Comparison of ENCODE assay signal across 29 cellular contexts in genomic region chr13:27774169-27774568, GRCh38.
DNase-seq lines count a peak whose midpoint lies in the region; ATAC-seq, FAIRE-seq and TF ChIP-seq lines count a peak whose summit lies in the region.
"Had no signal": no experiment of that assay in that cellular context is flagged by ENCODE, and none has a peak within 500 bp of the region (broad histone marks: within the 10 kb centered on the region; RNA-seq: fewer than 3 reads in every experiment).

No MANE protein-coding gene starts in this region.

- no peaks in the 10 kb centered on the region for H3K36me3 ChIP-seq in BLaER1 treated with 17β-estradiol and CSF1 and Interleukin-3, amounts not matched to agents 10 nM and 100 nM
- H3K36me3 ChIP-seq: heart left ventricle, pancreas, SJSA1 had no signal

- FAIRE-seq in HTR-8/SVneo (lab: Jason Lieb, UNC) (no peak), H54 (lab: Jason Lieb, UNC) (no peak)
- FAIRE-seq: astrocyte, pancreas had no signal

- TF ChIP-seq POLR2A in GM19193 (IDR thresholded peaks at IDR 0.05; ENCODE audit: extremely low read depth, insufficient read depth, insufficient read length), result peak; percentile 28
- no peak for TF ChIP-seq POLR2A in H54 (IDR thresholded peaks at IDR 0.05; ENCODE audit: low read depth, low read length)

- no peaks in the 10 kb centered on the region for H3K27me3 ChIP-seq in BLaER1 treated with 17β-estradiol and CSF1 and Interleukin-3, amounts not matched to agents 10 nM and 100 nM
- H3K27me3 ChIP-seq: pancreas, SJSA1 had no signal

- no peak overlapping the region for H3K27ac ChIP-seq in BLaER1 treated with 17β-estradiol and CSF1 and Interleukin-3, amounts not matched to agents 10 nM and 100 nM
- H3K27ac ChIP-seq: heart left ventricle, pancreas, SJSA1, skin epidermis had no signal

- no peaks in the 10 kb centered on the region for H4K20me1 ChIP-seq in BLaER1 treated with 17β-estradiol and CSF1 and Interleukin-3, amounts not matched to agents 10 nM and 100 nM

- DNase-seq in MV-4-11 (lab: John Stamatoyannopoulos, UW) (peak; percentile 51), NK-92 (lab: John Stamatoyannopoulos, UW; ENCODE audit: unreplicated experiment) (no peak), HTR-8/SVneo (ENCODE audit: insufficient read length, low spot score) (no peak), H54 (ENCODE audit: insufficient read length, low spot score) (no peak)
- no peak for DNase-seq in activated CD8-positive, alpha-beta memory T cell treated with anti-CD3 and anti-CD28 coated beads, Interleukin-2, amount 50 U/mL, for 4 hours
- DNase-seq: activated CD4-positive, alpha-beta memory T cell treated with anti-CD3 and anti-CD28 coated beads, Interleukin-2, amount 10 ng/mL, durations not matched to agents 7 days and 5 days; activated CD4-positive, CD25-positive, alpha-beta regulatory T cell treated with anti-CD3 and anti-CD28 coated beads, Interleukin-2, amount 50 U/mL, for 72 hours; activated naive CD8-positive, alpha-beta T cell treated with anti-CD3 and anti-CD28 coated beads, Interleukin-2, amount 10 ng/mL, durations not matched to agents 7 days and 5 days; CD4-positive, alpha-beta memory T cell; foreskin fibroblast; H9; heart left ventricle; NCI-H1105; NCI-H2029; NCI-H69; pancreas; retina; RPMI8226; stimulated activated CD4-positive, alpha-beta T cell treated with anti-CD3 and anti-CD28 coated beads, Interleukin-1b, Interleukin-23, amount 100 ng/mL, for 48 hours; stimulated activated CD8-positive, alpha-beta memory T cell treated with anti-CD3 and anti-CD28 coated beads, Interleukin-4, amount 100 ng/mL, for 48 hours; T-cell; trophoblast cell had no signal

- no peak overlapping the region for H3K4me3 ChIP-seq in BLaER1 treated with 17β-estradiol and CSF1 and Interleukin-3, amounts not matched to agents 10 nM and 100 nM
- H3K4me3 ChIP-seq: heart left ventricle, pancreas, SJSA1, skin epidermis had no signal

- no peaks in the 10 kb centered on the region for H3K9me3 ChIP-seq in BLaER1 treated with 17β-estradiol and CSF1 and Interleukin-3, amounts not matched to agents 10 nM and 100 nM (replicated peaks in 1 of 11)
- H3K9me3 ChIP-seq: heart left ventricle, pancreas, SJSA1 had no signal

- H3K4me1 ChIP-seq in BLaER1 treated with 17β-estradiol and CSF1 and Interleukin-3, amounts not matched to agents 10 nM and 100 nM, result peaks cover 0 to 35% (median 7%) of the 10 kb centered on the region in 10 experiments; a peak in 13 of 20 replicates
- H3K4me1 ChIP-seq: heart left ventricle, pancreas, SJSA1 had no signal

- H3K4me2 ChIP-seq in BLaER1 treated with 17β-estradiol and CSF1 and Interleukin-3, amounts not matched to agents 10 nM and 100 nM, result peak overlapping the region in 6 of 11 experiments; percentile 16 to 58 (median 44); a peak in 10 of 22 replicates

- no peak overlapping the region for H3K9ac ChIP-seq in BLaER1 treated with 17β-estradiol and CSF1 and Interleukin-3, amounts not matched to agents 10 nM and 100 nM

- peak; percentile 84 for ATAC-seq in HG02885 (IDR thresholded peaks at IDR 0.05; ENCODE audit: poor library complexity, unreplicated experiment)
- ATAC-seq: esophagus mucosa, heart left ventricle, pancreas, T-cell had no signal
